8 cellular contexts compared by ENCODE assay signal in the genomic region with DNA sequence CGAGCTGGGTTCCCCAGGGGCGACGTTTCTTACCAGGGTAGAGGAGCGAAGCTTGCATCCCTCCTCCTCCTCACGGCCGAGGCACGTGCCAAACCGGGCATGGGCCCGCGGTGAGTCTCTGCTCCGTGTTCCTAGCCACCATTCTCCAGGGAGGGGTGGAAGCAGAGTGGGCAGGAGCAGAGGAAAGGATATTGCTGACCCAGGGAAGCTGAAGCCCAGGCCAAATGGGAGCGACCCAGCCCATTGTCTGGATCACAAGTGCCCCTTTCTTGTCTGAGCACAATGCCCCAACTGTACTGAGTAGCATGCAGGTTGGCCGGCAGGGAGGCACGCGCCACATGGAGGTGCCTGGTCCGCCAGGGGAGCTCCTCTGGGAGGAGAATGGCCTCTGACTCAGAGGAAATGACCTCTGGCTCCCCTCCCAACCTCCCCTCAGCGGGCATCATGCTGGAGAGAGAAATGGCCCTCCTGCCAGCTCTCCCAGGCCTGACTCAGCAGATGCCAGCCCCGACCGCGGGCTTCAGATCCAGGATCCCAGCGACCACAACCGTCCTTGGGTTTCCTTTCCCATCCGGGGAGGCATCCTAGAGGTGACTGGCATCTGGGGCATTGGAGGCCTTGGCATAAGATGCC. TPM values are rescaled to one million over a fixed set of nuclear protein-coding genes. Genes with fewer than 3 reads are reported as not detected.
A peak's percentile ranks its signal among the peaks of the same experiment; 100 is the strongest.
DNase-seq lines count a peak whose midpoint lies in the region; ATAC-seq lines count a peak whose summit lies in the region.

No MANE protein-coding gene starts in this region.

- peak overlapping the region; percentile 36 to 84 for H3K27ac Mint-ChIP-seq in activated naive CD4-positive, alpha-beta T cell treated with anti-CD3 and anti-CD28 coated beads, Interleukin-2, amount 50 U/mL, for 72 hours

- no peaks in the 10 kb centered on the region for H3K9me3 Mint-ChIP-seq in activated naive CD4-positive, alpha-beta T cell treated with anti-CD3 and anti-CD28 coated beads, Interleukin-2, amount 50 U/mL, for 72 hours

- intact Hi-C loops in left cardiac atrium (cut with DNase I) (no loop called here), posterior vena cava (cut with DNase I) (no loop called here)

- ATAC-seq in activated naive CD4-positive, alpha-beta T cell treated with anti-CD3 and anti-CD28 coated beads, Interleukin-2, amount 50 U/mL, for 72 hours = peak; percentile 1 to 36
- ATAC-seq in left cardiac atrium = peak; percentile 27 to 73

- H3K36me3 Mint-ChIP-seq in activated naive CD4-positive, alpha-beta T cell treated with anti-CD3 and anti-CD28 coated beads, Interleukin-2, amount 50 U/mL, for 72 hours = no peaks in the 10 kb centered on the region

- DNase-seq in NCI-H146 (lab: John Stamatoyannopoulos, UW) (peak; percentile 44), NCI-H146 treated with DMSO at 0.1 percent for 48 hours (lab: John Stamatoyannopoulos, UW; ENCODE audit: unreplicated experiment) (no peak), LoVo (ENCODE audit: low spot score) (peak; percentile 93), left cardiac atrium (peak; percentile 70), posterior vena cava (ENCODE audit: low spot score) (peak; percentile 87), cerebellum (ENCODE audit: low spot score) (no peak), NCI-H510A treated with DMSO at 0.1 percent for 48 hours (lab: John Stamatoyannopoulos, UW) (no peak)
- DNase-seq in activated naive CD4-positive, alpha-beta T cell treated with anti-CD3 and anti-CD28 coated beads, Interleukin-2, amount 50 U/mL, for 72 hours (ENCODE audit: low spot score in 2 of 2) = no peak

RNA-seq across cellular contexts. Expression of a gene that starts 1.1 kb away (rescaled TPM):
- total RNA-seq in activated naive CD4-positive, alpha-beta T cell treated with anti-CD3 and anti-CD28 coated beads, Interleukin-2, amount 50 U/mL, for 72 hours = 10 to 100 TPM in 1 of 2 donors, 1 to 10 TPM in 1; 4.1 to 11.4 TPM
- total RNA-seq in left cardiac atrium (1 to 10 TPM in 1 of 2 donors, under 1 TPM in 1; 0.59 to 1.6 TPM), posterior vena cava (1 to 10 TPM in 1 of 2 donors, under 1 TPM in 1; 0.79 to 2.0 TPM), cerebellum (5.9 TPM)

RNA-seq across cellular contexts. Expression of a gene that starts 21.3 kb away (rescaled TPM):
- total RNA-seq in activated naive CD4-positive, alpha-beta T cell treated with anti-CD3 and anti-CD28 coated beads, Interleukin-2, amount 50 U/mL, for 72 hours = 100 to 1,000 TPM; 104 to 125 TPM
- total RNA-seq in left cardiac atrium = 10 to 100 TPM; 14.6 to 20.1 TPM
- total RNA-seq in posterior vena cava = 10 to 100 TPM; 22.9 to 28.2 TPM
- total RNA-seq in cerebellum = 16.2 TPM

RNA-seq across cellular contexts. Expression of a gene that starts 25.7 kb away (rescaled TPM):
- total RNA-seq in activated naive CD4-positive, alpha-beta T cell treated with anti-CD3 and anti-CD28 coated beads, Interleukin-2, amount 50 U/mL, for 72 hours = 10 to 100 TPM in 1 of 2 donors, 1 to 10 TPM in 1; 5.5 to 20.2 TPM
- total RNA-seq in left cardiac atrium (10 to 100 TPM; 30.2 to 55.1 TPM), posterior vena cava (100 to 1,000 TPM in 1 of 2 donors, 10 to 100 TPM in 1; 94.9 to 121 TPM), cerebellum (139 TPM)

RNA-seq across cellular contexts. Expression of a gene that starts 38.4 kb away (rescaled TPM):
- total RNA-seq in activated naive CD4-positive, alpha-beta T cell treated with anti-CD3 and anti-CD28 coated beads, Interleukin-2, amount 50 U/mL, for 72 hours = 1 to 10 TPM; 2.2 to 9.8 TPM
- total RNA-seq in left cardiac atrium (under 1 TPM; 0.27 to 0.39 TPM), posterior vena cava (under 1 TPM; 0.38 to 0.93 TPM), cerebellum (3.3 TPM)

RNA-seq across cellular contexts. Expression of a gene that starts 47.3 kb away (rescaled TPM):
- not detected for total RNA-seq in activated naive CD4-positive, alpha-beta T cell treated with anti-CD3 and anti-CD28 coated beads, Interleukin-2, amount 50 U/mL, for 72 hours
- total RNA-seq in left cardiac atrium (not detected), posterior vena cava (not detected), cerebellum (not detected)

Comparison
In these comparisons a context has a peak if more than half of its experiments do, and no peak if none do; other contexts are left out.
1. DNase-seq: peak in NCI-H146 (single experiment), LoVo (single experiment), left cardiac atrium (single experiment) and posterior vena cava (single experiment); none in NCI-H146 treated with DMSO at 0.1 percent for 48 hours (single experiment), activated naive CD4-positive, alpha-beta T cell treated with anti-CD3 and anti-CD28 coated beads, Interleukin-2, amount 50 U/mL, for 72 hours (0 of 2), cerebellum (single experiment) and NCI-H510A treated with DMSO at 0.1 percent for 48 hours (single experiment).